6 cellular contexts compared by ENCODE assay signal in the genomic region with DNA sequence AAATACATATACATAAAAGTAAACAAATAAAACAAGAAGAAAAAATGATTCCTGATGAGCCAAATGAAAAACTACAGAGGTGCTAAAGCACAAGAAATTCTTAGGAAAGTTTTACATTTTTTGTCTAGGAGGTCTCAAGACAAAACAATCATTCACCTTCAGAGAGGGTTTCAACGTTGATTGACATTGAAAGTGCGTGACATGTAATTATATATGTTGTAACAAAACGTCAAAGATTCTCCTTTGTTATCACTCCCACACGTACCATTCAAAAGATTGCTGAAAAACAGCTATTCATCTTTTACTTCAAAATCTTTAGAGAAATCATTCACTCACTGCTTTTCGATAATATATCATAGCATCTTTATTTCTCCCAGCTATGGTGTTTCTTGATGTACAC.
"Had no signal": no experiment of that assay in that cellular context is flagged by ENCODE, and none has a peak within 500 bp of the region (broad histone marks: within the 10 kb centered on the region; RNA-seq: fewer than 3 reads in every experiment).

No MANE protein-coding gene starts in this region.

- H3K27ac Mint-ChIP-seq: IgD-negative memory B cell had no signal

- H3K27ac ChIP-seq: HL-60 had no signal

- H3K27me3 Mint-ChIP-seq: IgD-negative memory B cell had no signal

- ATAC-seq: HepG2, K562 had no signal

- DNase-seq: IMR-90, KBM-7 had no signal

- H3K4me1 Mint-ChIP-seq: IgD-negative memory B cell had no signal

- H3K36me3 Mint-ChIP-seq: IgD-negative memory B cell had no signal

- H3K4me3 ChIP-seq: K562 had no signal

- H3K4me3 Mint-ChIP-seq: IgD-negative memory B cell had no signal
